25 cellular contexts compared by ENCODE assay signal in the genomic region with DNA sequence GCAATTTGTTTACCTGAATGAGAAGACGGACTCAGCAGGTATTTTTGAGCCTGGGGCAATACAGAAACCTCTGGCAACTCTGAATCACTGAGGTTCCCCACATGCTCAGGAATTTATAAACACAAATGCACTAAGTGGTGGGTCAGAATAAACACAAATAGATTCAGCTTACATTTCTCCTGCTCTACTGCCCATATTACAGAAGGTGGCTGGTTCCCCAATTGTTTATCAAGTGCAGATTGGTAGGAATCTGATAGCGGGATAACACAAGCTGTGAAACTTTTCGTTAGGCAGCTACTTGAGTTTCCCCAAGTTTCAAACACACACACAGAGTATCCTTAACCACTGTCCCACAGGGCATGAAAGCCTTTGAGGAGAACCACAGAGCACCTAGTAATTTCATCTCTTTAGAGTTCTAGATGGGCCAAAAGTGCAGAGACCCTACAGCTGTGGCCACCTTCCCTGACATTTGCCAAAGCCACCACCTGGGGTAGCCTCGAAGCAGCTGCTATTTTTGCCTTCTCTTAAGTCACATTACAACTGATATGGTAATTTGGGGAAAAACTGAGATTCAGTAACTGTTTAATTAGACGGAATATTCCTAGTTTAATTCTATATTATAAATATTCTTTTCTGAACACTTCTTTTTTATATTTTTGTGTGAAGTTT.
"Had no signal": no experiment of that assay in that cellular context is flagged by ENCODE, and none has a peak within 500 bp of the region (broad histone marks: within the 10 kb centered on the region; RNA-seq: fewer than 3 reads in every experiment).

No MANE protein-coding gene starts in this region.

- DNase-seq: hypothalamus; immature natural killer cell; islet precursor cell; left ventricle myocardium inferior; naive thymus-derived CD4-positive, alpha-beta T cell; ovary; right lobe of liver; stimulated activated CD4-positive, alpha-beta T cell treated with anti-CD3 and anti-CD28 coated beads, Interleukin-1b, Interleukin-23, amount 100 ng/mL, for 48 hours; stimulated activated CD4-positive, alpha-beta T cell treated with anti-CD3 and anti-CD28 coated beads, Interleukin-2, amount 100 ng/mL, for 48 hours; stimulated activated CD4-positive, alpha-beta T cell treated with anti-CD3 and anti-CD28 coated beads, Interleukin-4, amount 100 ng/mL, for 4 hours; stimulated activated CD8-positive, alpha-beta memory T cell treated with anti-CD3 and anti-CD28 coated beads, Interleukin-4, amount 100 ng/mL, for 48 hours; stimulated activated naive CD4-positive, alpha-beta T cell treated with Interleukin-2 at 50 U/mL for 16 hours; stimulated activated naive CD8-positive, alpha-beta T cell treated with anti-CD3 and anti-CD28 coated beads, Interleukin-15, amount 100 ng/mL, for 72 hours; substantia nigra; upper lobe of left lung had no signal

- H3K4me3 Mint-ChIP-seq: immature natural killer cell; memory B cell; mesothelial cell of epicardium; naive thymus-derived CD4-positive, alpha-beta T cell; natural killer cell treated with Interleukin-12 subunit alpha and Interleukin-12 subunit beta and Interleukin-15 and Interleukin-18, amount 100 ng/mL, for 72 hours; stimulated activated memory B cell treated with anti-CD40 and anti-IgM and Interleukin-4, amounts not matched to agents 10 μg/mL and 1 μg/mL and 100 μg/mL, for 72 hours; stimulated activated naive CD8-positive, alpha-beta T cell treated with anti-CD3 and anti-CD28 coated beads, Interleukin-15, amount 100 ng/mL, for 72 hours had no signal

- H3K36me3 ChIP-seq: left ventricle myocardium inferior, ovary, right atrium auricular region, right lobe of liver, tibial nerve, upper lobe of left lung, vagina had no signal

- H3K4me3 ChIP-seq: left ventricle myocardium inferior, lung, ovary, right atrium auricular region, right lobe of liver, smooth muscle cell, tibial nerve, upper lobe of left lung, vagina had no signal

- H3K27ac ChIP-seq: left ventricle myocardium inferior, ovary, right atrium auricular region, right lobe of liver, tibial nerve, upper lobe of left lung, vagina had no signal

- H3K36me3 Mint-ChIP-seq: immature natural killer cell; memory B cell; mesothelial cell of epicardium; naive thymus-derived CD4-positive, alpha-beta T cell; stimulated activated memory B cell treated with anti-CD40 and anti-IgM and Interleukin-4, amounts not matched to agents 10 μg/mL and 1 μg/mL and 100 μg/mL, for 72 hours had no signal

- H3K4me2 ChIP-seq: smooth muscle cell had no signal

- H3K4me1 ChIP-seq: left ventricle myocardium inferior, right atrium auricular region, right lobe of liver, tibial nerve, upper lobe of left lung, vagina had no signal

- H3K9me3 ChIP-seq: left ventricle myocardium inferior, ovary, right atrium auricular region, right lobe of liver, tibial nerve, upper lobe of left lung, vagina had no signal

- H3K27ac Mint-ChIP-seq: immature natural killer cell; memory B cell; mesothelial cell of epicardium; naive thymus-derived CD4-positive, alpha-beta T cell; natural killer cell treated with Interleukin-12 subunit alpha and Interleukin-12 subunit beta and Interleukin-15 and Interleukin-18, amount 100 ng/mL, for 72 hours; progenitor cell of endocrine pancreas; stimulated activated memory B cell treated with anti-CD40 and anti-IgM and Interleukin-4, amounts not matched to agents 10 μg/mL and 1 μg/mL and 100 μg/mL, for 72 hours; stimulated activated naive CD8-positive, alpha-beta T cell treated with anti-CD3 and anti-CD28 coated beads, Interleukin-15, amount 100 ng/mL, for 72 hours had no signal

- H3K27me3 ChIP-seq: ovary, right atrium auricular region, right lobe of liver, tibial nerve, upper lobe of left lung, vagina had no signal

- H3K27me3 Mint-ChIP-seq: memory B cell; naive thymus-derived CD4-positive, alpha-beta T cell; natural killer cell treated with Interleukin-12 subunit alpha and Interleukin-12 subunit beta and Interleukin-15 and Interleukin-18, amount 100 ng/mL, for 72 hours; progenitor cell of endocrine pancreas; stimulated activated memory B cell treated with anti-CD40 and anti-IgM and Interleukin-4, amounts not matched to agents 10 μg/mL and 1 μg/mL and 100 μg/mL, for 72 hours; stimulated activated naive CD8-positive, alpha-beta T cell treated with anti-CD3 and anti-CD28 coated beads, Interleukin-15, amount 100 ng/mL, for 72 hours had no signal

- ATAC-seq: naive thymus-derived CD4-positive, alpha-beta T cell; natural killer cell treated with Interleukin-12 subunit alpha and Interleukin-12 subunit beta and Interleukin-15 and Interleukin-18, amount 100 ng/mL, for 72 hours; right lobe of liver; stimulated activated memory B cell treated with anti-CD40 and anti-IgM and Interleukin-4, amounts not matched to agents 10 μg/mL and 1 μg/mL and 100 μg/mL, for 72 hours; stimulated activated naive CD8-positive, alpha-beta T cell treated with anti-CD3 and anti-CD28 coated beads, Interleukin-15, amount 100 ng/mL, for 72 hours had no signal

- H3K4me1 Mint-ChIP-seq: immature natural killer cell; memory B cell; naive thymus-derived CD4-positive, alpha-beta T cell; stimulated activated memory B cell treated with anti-CD40 and anti-IgM and Interleukin-4, amounts not matched to agents 10 μg/mL and 1 μg/mL and 100 μg/mL, for 72 hours; stimulated activated naive CD8-positive, alpha-beta T cell treated with anti-CD3 and anti-CD28 coated beads, Interleukin-15, amount 100 ng/mL, for 72 hours had no signal
